ENCODE assay signal across 24 cellular contexts in genomic region chr12:18358077-18358476, GRCh38.
DNase-seq lines count a peak whose midpoint lies in the region; ATAC-seq, FAIRE-seq and TF ChIP-seq lines count a peak whose summit lies in the region.
"Had no signal": no experiment of that assay in that cellular context is flagged by ENCODE, and none has a peak within 500 bp of the region (broad histone marks: within the 10 kb centered on the region; RNA-seq: fewer than 3 reads in every experiment).

No MANE protein-coding gene starts in this region.

- peak overlapping the region; percentile 28 for H3K27ac Mint-ChIP-seq in nephron progenitor cell
- H3K27ac Mint-ChIP-seq: CD14-positive monocyte; CD4-positive, alpha-beta T cell; CD8-positive, alpha-beta memory T cell; GM23338; H9 had no signal

- H3K4me2 ChIP-seq in HepG2 (ENCODE audit: low read depth, low read length): no peak overlapping the region
- H3K4me2 ChIP-seq: A549; BLaER1 treated with 17β-estradiol and CSF1 and Interleukin-3, amounts not matched to agents 10 nM and 100 nM; GM23338 had no signal

- DNase-seq in NCI-H82 (lab: John Stamatoyannopoulos, UW) (peak; percentile 10), NCI-H82 treated with DMSO at 0.1 percent for 48 hours (lab: John Stamatoyannopoulos, UW; ENCODE audit: unreplicated experiment) (no peak), HepG2 (ENCODE audit: low spot score) (no peak), right lobe of liver (no peak), nephron progenitor cell (no peak), left ventricle myocardium inferior (no peak)
- DNase-seq: 8988T; ACHN; AML-193; BE2C; CD4-positive, alpha-beta T cell; CD8-positive, alpha-beta memory T cell; DMS 273 treated with DMSO at 0.1 percent for 48 hours; DMS79; EL; GDM1; H9 had no signal

- CTCF ChIA-PET in HepG2 (lab: Yijun Ruan, JAX; ENCODE audit: low intra/inter-chr PET ratio, low total read pairs): no interaction called here

- no peak overlapping the region for H3K4me3 ChIP-seq in HepG2 (replicated peaks in 1 of 3; ENCODE audit: insufficient read depth in 1 of 3, low read depth in 2 of 3, low read length in 3 of 3)
- H3K4me3 ChIP-seq in right lobe of liver: no peak overlapping the region
- no peak overlapping the region for H3K4me3 ChIP-seq in left ventricle myocardium inferior
- H3K4me3 ChIP-seq: A549; BLaER1 treated with 17β-estradiol and CSF1 and Interleukin-3, amounts not matched to agents 10 nM and 100 nM; GM12878; GM23338 had no signal

- H3K27ac ChIP-seq in HepG2 (ENCODE audit: extremely low read length, insufficient read depth, low read length) (no peak overlapping the region), right lobe of liver (no peak overlapping the region), left ventricle myocardium inferior (replicated peaks) (no peak overlapping the region)
- H3K27ac ChIP-seq: A549; BLaER1 treated with 17β-estradiol and CSF1 and Interleukin-3, amounts not matched to agents 10 nM and 100 nM had no signal

- ATAC-seq in HepG2 (no peak), right lobe of liver (no peak)
- ATAC-seq: A549, GM12878, GM23338, HCT116 had no signal

- no peaks in the 10 kb centered on the region for H4K20me1 ChIP-seq in HepG2 (ENCODE audit: insufficient read depth, low read length)
- H4K20me1 ChIP-seq: BLaER1 treated with 17β-estradiol and CSF1 and Interleukin-3, amounts not matched to agents 10 nM and 100 nM had no signal

- TF ChIP-seq CTCF in HepG2 (CRISPR knock-in tag; IDR thresholded peaks at IDR 0.05) (no peak), right lobe of liver (IDR thresholded peaks at IDR 0.05) (no peak), nephron progenitor cell (IDR thresholded peaks at IDR 0.05) (no peak), left ventricle myocardium inferior (IDR thresholded peaks at IDR 0.05; ENCODE audit: borderline replicate concordance) (no peak)

- TF ChIP-seq POLR2A in HepG2 (IDR thresholded peaks at IDR 0.05; ENCODE audit: insufficient read depth in 1 of 2, low read depth in 2 of 2, low read length in 2 of 2) (no peak), right lobe of liver (IDR thresholded peaks at IDR 0.05) (no peak)

- no peak overlapping the region for H3K4me3 Mint-ChIP-seq in nephron progenitor cell
- H3K4me3 Mint-ChIP-seq: CD14-positive monocyte; CD4-positive, alpha-beta T cell; CD8-positive, alpha-beta memory T cell; GM23338; H9 had no signal

- TF ChIP-seq EP300 in HepG2 (IDR thresholded peaks at IDR 0.05; ENCODE audit: low read depth in 2 of 2, low read length in 2 of 2) (no peak), HepG2 (CRISPR knock-in tag; IDR thresholded peaks at IDR 0.05; ENCODE audit: borderline replicate concordance) (no peak)

- POLR2A ChIA-PET in HepG2 (lab: Yijun Ruan, JAX): no interaction called here

- TF ChIP-seq RAD21 in HepG2 (CRISPR knock-in tag; IDR thresholded peaks at IDR 0.05): no peak

- BruUV-seq in HepG2 (replicated peaks; lab: Mats Ljungman, UMichigan): no TSS peak

- no peaks in the 10 kb centered on the region for H3K79me2 ChIP-seq in HepG2 (ENCODE audit: insufficient read depth, low read length)

- no peak overlapping the region for H3K9ac ChIP-seq in HepG2 (ENCODE audit: insufficient read depth, low read depth, low read length)
- H3K9ac ChIP-seq: BLaER1 treated with 17β-estradiol and CSF1 and Interleukin-3, amounts not matched to agents 10 nM and 100 nM had no signal

- H3K27me3 ChIP-seq in HepG2 (ENCODE audit: control insufficient read depth in 1 of 2, insufficient read depth in 2 of 2, low read length in 2 of 2) (no peaks in the 10 kb centered on the region; a peak in 1 of 5 replicates), right lobe of liver (no peaks in the 10 kb centered on the region), left ventricle myocardium inferior (ENCODE audit: low read depth) (no peaks in the 10 kb centered on the region)
- H3K27me3 ChIP-seq: BE2C; BLaER1 treated with 17β-estradiol and CSF1 and Interleukin-3, amounts not matched to agents 10 nM and 100 nM had no signal

- intact Hi-C loops in HepG2 (cut with micrococcal nuclease; ENCODE audit: unreplicated experiment): no loop called here
- intact Hi-C loops in right lobe of liver (cut with DNase I): no loop called here
- intact Hi-C loops in left ventricle myocardium inferior (cut with micrococcal nuclease): no loop called here

- peaks cover 6% of the 10 kb centered on the region for H3K9me3 Mint-ChIP-seq in nephron progenitor cell

- in situ Hi-C loops in HepG2 (cut with HindIII; ENCODE audit: extremely low pct_ligation_motif_present, low pct_unique_long_range_greater_than_20kb): no loop called here

- H3K4me1 ChIP-seq in HepG2 (ENCODE audit: insufficient read depth, low read length) (no peaks in the 10 kb centered on the region), right lobe of liver (peaks cover 0 to 9% (median 0%) of the 10 kb centered on the region in 4 donors), left ventricle myocardium inferior (no peaks in the 10 kb centered on the region)
- H3K4me1 ChIP-seq: A549; BE2C; BLaER1 treated with 17β-estradiol and CSF1 and Interleukin-3, amounts not matched to agents 10 nM and 100 nM had no signal

- FAIRE-seq in HepG2 (lab: Jason Lieb, UNC): no peak
- FAIRE-seq: A549, D721Med, GM12878 had no signal

- no peaks in the 10 kb centered on the region for H3K4me1 Mint-ChIP-seq in nephron progenitor cell
- H3K4me1 Mint-ChIP-seq: CD14-positive monocyte; CD8-positive, alpha-beta memory T cell; GM23338; H9 had no signal

- peaks cover 5% of the 10 kb centered on the region for H3K27me3 Mint-ChIP-seq in nephron progenitor cell (ENCODE audit: low read depth, poor library complexity)
- H3K27me3 Mint-ChIP-seq: CD4-positive, alpha-beta T cell; CD8-positive, alpha-beta memory T cell had no signal

- H2AFZ ChIP-seq in HepG2 (ENCODE audit: low read length): no peak overlapping the region
- H2AFZ ChIP-seq: GM23338 had no signal

- no peaks in the 10 kb centered on the region; the same call in 1 of the 2 replicates for H3K9me3 ChIP-seq in HepG2 (ENCODE audit: low read length)
- no peaks in the 10 kb centered on the region for H3K9me3 ChIP-seq in right lobe of liver
- no peaks in the 10 kb centered on the region for H3K9me3 ChIP-seq in left ventricle myocardium inferior (replicated peaks)
- H3K9me3 ChIP-seq: A549, BE2C had no signal

- H3K36me3 Mint-ChIP-seq in nephron progenitor cell (ENCODE audit: low read depth): no peaks in the 10 kb centered on the region
- H3K36me3 Mint-ChIP-seq: CD14-positive monocyte; CD8-positive, alpha-beta memory T cell had no signal

- 14% methylated on average over 2 of the region's 2 CpGs for WGBS in HepG2 (ENCODE audit: low lambda C conversion rate)
- 68% methylated on average over 2 of the region's 2 CpGs for WGBS in right lobe of liver (ENCODE audit: insufficient coverage, low coverage, low lambda C conversion rate, missing lambda C conversion rate)

- H3K36me3 ChIP-seq in HepG2 (replicated peaks in 1 of 2; ENCODE audit: control insufficient read depth in 1 of 2, insufficient read depth in 2 of 2, low read length in 2 of 2): no peaks in the 10 kb centered on the region
- H3K36me3 ChIP-seq in right lobe of liver: peaks cover 0 to 4% (median 0%) of the 10 kb centered on the region in 4 donors
- H3K36me3 ChIP-seq in left ventricle myocardium inferior: no peaks in the 10 kb centered on the region
- H3K36me3 ChIP-seq: BE2C; BLaER1 treated with 17β-estradiol and CSF1 and Interleukin-3, amounts not matched to agents 10 nM and 100 nM had no signal

TF ChIP-seq in HepG2, 621 proteins besides CTCF, POLR2A, EP300 and RAD21:
- TF ChIP-seq LCORL (IDR thresholded peaks at IDR 0.05) (0 out of 2 replicates have a peak, but pooled peaks have one; percentile 32), LCORL (CRISPR knock-in tag; IDR thresholded peaks at IDR 0.05) (no peak)
- TF ChIP-seq, protein P1, sequence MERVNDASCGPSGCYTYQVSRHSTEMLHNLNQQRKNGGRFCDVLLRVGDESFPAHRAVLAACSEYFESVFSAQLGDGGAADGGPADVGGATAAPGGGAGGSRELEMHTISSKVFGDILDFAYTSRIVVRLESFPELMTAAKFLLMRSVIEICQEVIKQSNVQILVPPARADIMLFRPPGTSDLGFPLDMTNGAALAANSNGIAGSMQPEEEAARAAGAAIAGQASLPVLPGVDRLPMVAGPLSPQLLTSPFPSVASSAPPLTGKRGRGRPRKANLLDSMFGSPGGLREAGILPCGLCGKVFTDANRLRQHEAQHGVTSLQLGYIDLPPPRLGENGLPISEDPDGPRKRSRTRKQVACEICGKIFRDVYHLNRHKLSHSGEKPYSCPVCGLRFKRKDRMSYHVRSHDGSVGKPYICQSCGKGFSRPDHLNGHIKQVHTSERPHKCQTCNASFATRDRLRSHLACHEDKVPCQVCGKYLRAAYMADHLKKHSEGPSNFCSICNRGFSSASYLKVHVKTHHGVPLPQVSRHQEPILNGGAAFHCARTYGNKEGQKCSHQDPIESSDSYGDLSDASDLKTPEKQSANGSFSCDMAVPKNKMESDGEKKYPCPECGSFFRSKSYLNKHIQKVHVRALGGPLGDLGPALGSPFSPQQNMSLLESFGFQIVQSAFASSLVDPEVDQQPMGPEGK (CRISPR knock-in tag; IDR thresholded peaks at IDR 0.05): no peak
